In genomic region chr11:3139481-3140290, GRCh38 we compare ENCODE assay signal across 16 cellular contexts. TPM values are rescaled to one million over a fixed set of nuclear protein-coding genes. Genes with fewer than 3 reads are reported as not detected.
DNase-seq lines count a peak whose midpoint lies in the region; ATAC-seq, FAIRE-seq and TF ChIP-seq lines count a peak whose summit lies in the region.
"Had no signal": no experiment of that assay in that cellular context is flagged by ENCODE, and none has a peak within 500 bp of the region (broad histone marks: within the 10 kb centered on the region; RNA-seq: fewer than 3 reads in every experiment).

No MANE protein-coding gene starts in this region.

- no peak for ATAC-seq in SK-N-SH treated with all-trans-retinoic acid at 6 μM for 48 hours

- no peak for FAIRE-seq in HTR-8/SVneo (lab: Jason Lieb, UNC)
- FAIRE-seq: H54 had no signal

- H3K4me3 ChIP-seq in SK-N-SH (ENCODE audit: low read depth in 2 of 2, low read length in 1 of 2) = no peak overlapping the region
- no peak overlapping the region for H3K4me3 ChIP-seq in spleen
- H3K4me3 ChIP-seq in neural progenitor cell = no peak overlapping the region

- H3K27me3 Mint-ChIP-seq in immature natural killer cell (ENCODE audit: low read depth in 3 of 3) (peaks cover 8 to 22% (median 20%) of the 10 kb centered on the region in 3 donors), neural progenitor cell (ENCODE audit: insufficient read depth, low read depth) (peaks cover 2% of the 10 kb centered on the region)

- H3K36me3 Mint-ChIP-seq in immature natural killer cell (peaks cover 0 to 6% (median 0%) of the 10 kb centered on the region in 3 donors), neural progenitor cell (no peaks in the 10 kb centered on the region)

- POLR2A ChIA-PET in SK-N-SH (lab: Yijun Ruan, JAX) = no interaction called here
- POLR2A ChIA-PET in RWPE1 (lab: Yijun Ruan, JAX; ENCODE audit: low non-redundant PET) = no interaction called here

- H4K20me1 ChIP-seq in SK-N-SH (ENCODE audit: insufficient read depth) (peaks cover 51% of the 10 kb centered on the region), neural progenitor cell (ENCODE audit: low read depth) (peaks cover 62% of the 10 kb centered on the region)

- H3F3A ChIP-seq in SK-N-SH (replicated peaks; ENCODE audit: insufficient read depth) (no peaks in the 10 kb centered on the region), neural progenitor cell (ENCODE audit: low read depth) (peaks cover 8% of the 10 kb centered on the region)

- no peaks in the 10 kb centered on the region for H3K27me3 ChIP-seq in SK-N-SH (ENCODE audit: insufficient read depth)
- no peaks in the 10 kb centered on the region for H3K27me3 ChIP-seq in spleen (replicated peaks in 1 of 7)
- H3K27me3 ChIP-seq in neural progenitor cell = no peaks in the 10 kb centered on the region

- H3K4me1 Mint-ChIP-seq in immature natural killer cell (peaks cover 86 to 88% of the 10 kb centered on the region in 2 donors), neural progenitor cell (peaks cover 25% of the 10 kb centered on the region)

- H3K9me3 Mint-ChIP-seq in immature natural killer cell = no peaks in the 10 kb centered on the region
- H3K9me3 Mint-ChIP-seq in neural progenitor cell = no peaks in the 10 kb centered on the region

- 85% methylated on average over 13 of the region's 15 CpGs for WGBS in SK-N-SH (ENCODE audit: low lambda C conversion rate)
- WGBS in spleen, 5 donors = 64 to 81% (median 67%) methylated on average over 6 to 15 of the region's 15 CpGs

- DNase-seq in SK-N-SH = no peak
- no peak for DNase-seq in RWPE1 (ENCODE audit: low spot score)
- DNase-seq in immature natural killer cell = no peak
- DNase-seq in spleen = peak; percentile 72
- no peak for DNase-seq in AG08395 (ENCODE audit: low spot score)
- no peak for DNase-seq in HTR-8/SVneo (ENCODE audit: insufficient read length, low spot score)
- no peak for DNase-seq in neural progenitor cell (ENCODE audit: low spot score)
- DNase-seq: C1 segment of cervical spinal cord, DMS153, NCI-H1436, NCI-H2081, NCI-H524, RPMI8226 had no signal

- H3K4me2 ChIP-seq in SK-N-SH (no peak overlapping the region), neural progenitor cell (no peak overlapping the region)

- H3K9me2 ChIP-seq in SK-N-SH = no peaks in the 10 kb centered on the region

- TF ChIP-seq EP300 in SK-N-SH (IDR thresholded peaks at IDR 0.05; ENCODE audit: borderline replicate concordance in 1 of 2, low read depth in 1 of 2, low read length in 1 of 2) = no peak

- H3K9me3 ChIP-seq in SK-N-SH = no peaks in the 10 kb centered on the region
- H3K9me3 ChIP-seq in spleen = no peaks in the 10 kb centered on the region
- H3K9me3 ChIP-seq in neural progenitor cell (ENCODE audit: low read depth) = no peaks in the 10 kb centered on the region

- TF ChIP-seq RAD21 in SK-N-SH (IDR thresholded peaks at IDR 0.05; ENCODE audit: low read length) = no peak

- H3K27ac Mint-ChIP-seq in immature natural killer cell (peak overlapping the region; percentile 57 to 88 (median 80)), neural progenitor cell (no peak overlapping the region)

- CTCF ChIA-PET in SK-N-SH (lab: Yijun Ruan, JAX) = interaction anchor here (1.0 to 2.1 kb wide), 5 partner anchors 20 to 102 kb away, joined by 3 to 6 read pairs (median 4); no protein-coding TSS in a partner anchor
- CTCF ChIA-PET in RWPE1 (lab: Yijun Ruan, JAX) = interaction anchor here (0.7 kb wide), 2 partner anchors 20 to 77 kb away, joined by 4 to 6 read pairs; no protein-coding TSS in a partner anchor

- H2AFZ ChIP-seq in SK-N-SH (ENCODE audit: low read depth) = no peak overlapping the region
- no peak overlapping the region for H2AFZ ChIP-seq in neural progenitor cell (replicated peaks)

- H3K4me1 ChIP-seq in SK-N-SH (ENCODE audit: control insufficient read depth in 1 of 2, insufficient read depth in 2 of 2, low read depth in 1 of 2, low read length in 1 of 2) = peaks cover 0 to 14% of the 10 kb centered on the region in 2 experiments; a peak in 1 of 4 replicates
- H3K4me1 ChIP-seq in spleen = peaks cover 6 to 93% (median 41%) of the 10 kb centered on the region in 6 donors
- peaks cover 31% of the 10 kb centered on the region for H3K4me1 ChIP-seq in neural progenitor cell

- H3K79me2 ChIP-seq in SK-N-SH (ENCODE audit: insufficient read depth) (no peaks in the 10 kb centered on the region), neural progenitor cell (ENCODE audit: low read depth) (no peaks in the 10 kb centered on the region)

- intact Hi-C loops in spleen (cut with DNase I; ENCODE audit: low total_unique reads) = no loop called here

- no peak overlapping the region for H3K27ac ChIP-seq in SK-N-SH (ENCODE audit: low read depth in 2 of 2, low read length in 1 of 2)
- peak overlapping the region; percentile 3; the same call in 1 of the 2 replicates for H3K27ac ChIP-seq in RWPE1
- H3K27ac ChIP-seq in spleen = peak overlapping the region in 1 of 8 donors; percentile 3
- no peak overlapping the region for H3K27ac ChIP-seq in neural progenitor cell
- H3K27ac ChIP-seq: 22Rv1 had no signal

- no peak overlapping the region for H3K9ac ChIP-seq in SK-N-SH
- no peak overlapping the region for H3K9ac ChIP-seq in neural progenitor cell

- no peak for TF ChIP-seq CTCF in SK-N-SH (IDR thresholded peaks at IDR 0.05)
- no peak for TF ChIP-seq CTCF in RWPE1 (conservative IDR thresholded peaks at IDR 0.05; ENCODE audit: low read depth)
- no peak for TF ChIP-seq CTCF in spleen (IDR thresholded peaks at IDR 0.05 in 8 of 11, conservative IDR thresholded peaks at IDR 0.05 in 3 of 11)
- TF ChIP-seq CTCF in neural progenitor cell (IDR thresholded peaks at IDR 0.05) = no peak

- no peaks in the 10 kb centered on the region for H3K36me3 ChIP-seq in SK-N-SH (replicated peaks in 1 of 2; ENCODE audit: control insufficient read depth in 1 of 2, insufficient read depth in 2 of 2, low read length in 1 of 2)
- H3K36me3 ChIP-seq in spleen = peaks cover 0 to 15% (median 0%) of the 10 kb centered on the region in 6 donors
- H3K36me3 ChIP-seq in neural progenitor cell = no peaks in the 10 kb centered on the region

- no peak for TF ChIP-seq POLR2A in spleen (IDR thresholded peaks at IDR 0.05)

- peak overlapping the region; percentile 35 to 71 (median 51) for H3K4me3 Mint-ChIP-seq in immature natural killer cell
- no peak overlapping the region for H3K4me3 Mint-ChIP-seq in neural progenitor cell

TF ChIP-seq in SK-N-SH treated with all-trans-retinoic acid at 6 μM for 48 hours, 23 proteins besides CTCF, POLR2A, EP300 and RAD21 (continues in another document):
- no peak for TF ChIP-seq ZC3H10 (CRISPR knock-in tag; IDR thresholded peaks at IDR 0.05)
- TF ChIP-seq BACH2 (CRISPR knock-in tag; IDR thresholded peaks at IDR 0.05; ENCODE audit: borderline replicate concordance) = no peak
- TF ChIP-seq SNAI2 (CRISPR knock-in tag; IDR thresholded peaks at IDR 0.05) = no peak

TF ChIP-seq in SK-N-SH, 30 proteins besides CTCF, POLR2A, EP300 and RAD21 (continues in another document):
- TF ChIP-seq NFIC (IDR thresholded peaks at IDR 0.05; ENCODE audit: borderline replicate concordance) (no peak), NRF1 (IDR thresholded peaks at IDR 0.05; ENCODE audit: low read depth, low read length) (no peak), FOXM1 (IDR thresholded peaks at IDR 0.05; ENCODE audit: low read depth) (no peak), JUND (IDR thresholded peaks at IDR 0.05) (no peak), MAX (IDR thresholded peaks at IDR 0.05; ENCODE audit: low read depth) (no peak), CHD2 (IDR thresholded peaks at IDR 0.05; ENCODE audit: low read length, partially characterized antibody) (no peak), REST (IDR thresholded peaks at IDR 0.05; ENCODE audit: low read depth, low read length) (no peak), TAF1 (IDR thresholded peaks at IDR 0.05; ENCODE audit: borderline replicate concordance, low read depth, low read length) (no peak), MXI1 (IDR thresholded peaks at IDR 0.05; ENCODE audit: low read depth, low read length) (no peak), RXRA (IDR thresholded peaks at IDR 0.05; ENCODE audit: borderline replicate concordance, low read depth) (no peak)

RNA-seq across cellular contexts. Expression of gene OSBPL5, which starts 25.4 kb away (rescaled TPM):
- polyA plus RNA-seq in SK-N-SH (2012; rRNA removed) = 7.8 and 10.9 TPM in 2 replicates
- polyA plus RNA-seq in SK-N-SH (2012; cell fraction: cytosol; rRNA removed) = 2.7 and 4.3 TPM in 2 replicates
- 39.6 and 46.8 TPM in 2 replicates for polyA plus RNA-seq in SK-N-SH (2012; cell fraction: nucleus; rRNA removed)
- polyA plus RNA-seq in immature natural killer cell = 10 to 100 TPM; 32.8 to 98.9 (median 33.3) TPM
- total RNA-seq in spleen = 10 to 100 TPM; 37.2 to 91.2 (median 73.3) TPM
- polyA plus RNA-seq in spleen = 10 to 100 TPM in 2 of 3 donors, 1 to 10 TPM in 1; 5.1 to 21.6 (median 10.7) TPM
- total RNA-seq in neural progenitor cell (ENCODE audit: low replicate concordance) = 6.2 and 20.1 TPM in 2 replicates
